In the genomic region with DNA sequence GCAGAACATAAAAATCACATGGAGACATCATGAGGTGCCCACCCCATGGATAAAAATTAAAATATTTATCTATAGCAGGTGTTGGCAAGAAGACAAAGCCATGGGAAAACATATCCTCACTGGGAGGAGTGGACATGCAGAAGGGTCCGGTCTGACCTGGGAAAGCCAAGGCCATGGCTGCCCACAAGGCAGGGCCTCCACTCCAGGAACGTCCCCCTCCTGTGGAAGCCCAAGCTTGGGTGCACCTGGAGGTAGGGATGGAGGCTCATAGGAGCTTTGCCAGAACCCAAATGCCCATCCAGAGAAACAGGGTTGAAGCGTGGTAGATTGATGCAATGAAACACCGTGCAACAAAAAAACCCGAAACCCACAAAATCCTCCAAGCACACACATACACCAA, we compare ENCODE assay signal across 27 cellular contexts.
DNase-seq lines count a peak whose midpoint lies in the region; ATAC-seq and TF ChIP-seq lines count a peak whose summit lies in the region.
"Had no signal": no experiment of that assay in that cellular context is flagged by ENCODE, and none has a peak within 500 bp of the region (broad histone marks: within the 10 kb centered on the region; RNA-seq: fewer than 3 reads in every experiment).

No MANE protein-coding gene starts in this region.

- H3K27me3 Mint-ChIP-seq in CD14-positive monocyte (ENCODE audit: low read depth in 3 of 3) (peaks cover 6 to 35% (median 20%) of the 10 kb centered on the region in 3 donors), endodermal cell (ENCODE audit: insufficient read depth) (no peaks in the 10 kb centered on the region)

- TF ChIP-seq CTCF in CD14-positive monocyte (IDR thresholded peaks at IDR 0.05) (no peak), Loucy (conservative IDR thresholded peaks at IDR 0.05; ENCODE audit: low read length) (no peak), endodermal cell (conservative IDR thresholded peaks at IDR 0.05) (no peak), PC-3 (conservative IDR thresholded peaks at IDR 0.05; ENCODE audit: low read depth, low read length) (no peak)

- H3K27me3 ChIP-seq in Loucy (ENCODE audit: insufficient read depth, low read length, poor library complexity, severe bottlenecking) (no peaks in the 10 kb centered on the region), endodermal cell (ENCODE audit: control insufficient read depth, insufficient read depth, low read length, poor library complexity, severe bottlenecking) (no peaks in the 10 kb centered on the region), PC-3 (ENCODE audit: low read length) (no peaks in the 10 kb centered on the region)
- H3K27me3 ChIP-seq: body of pancreas, right atrium auricular region, thyroid gland had no signal

- no TSS peak for BruUV-seq in PC-3 (replicated peaks; lab: Mats Ljungman, UMichigan)

- H2AFZ ChIP-seq in Loucy (ENCODE audit: low read length) (no peak overlapping the region), PC-3 (ENCODE audit: low read length) (no peak overlapping the region)

- H3K9me2 ChIP-seq in Loucy (replicated peaks; ENCODE audit: low read depth, low read length) (no peaks in the 10 kb centered on the region), PC-3 (replicated peaks; ENCODE audit: low read length) (no peaks in the 10 kb centered on the region)

- H3K9me3 ChIP-seq in Loucy (ENCODE audit: insufficient read depth, low read depth, low read length), result no peaks in the 10 kb centered on the region
- no peaks in the 10 kb centered on the region for H3K9me3 ChIP-seq in endodermal cell (ENCODE audit: control insufficient read depth, low read length)
- no peaks in the 10 kb centered on the region for H3K9me3 ChIP-seq in PC-3 (ENCODE audit: low read length)
- H3K9me3 ChIP-seq: adrenal gland, body of pancreas, left lung, thyroid gland had no signal

- no peak overlapping the region for H3K27ac ChIP-seq in endodermal cell (ENCODE audit: low read depth, low read length)
- no peak overlapping the region for H3K27ac ChIP-seq in PC-3 (ENCODE audit: low read length)
- H3K27ac ChIP-seq: adrenal gland, body of pancreas, C4-2B, left lung, right atrium auricular region, stomach, thyroid gland, VCaP had no signal

- ATAC-seq in sciatic nerve (no peak), PC-3 (no peak), HG03571 (IDR thresholded peaks at IDR 0.05; ENCODE audit: unreplicated experiment) (no peak)
- ATAC-seq: body of pancreas, left lung had no signal

- no peaks in the 10 kb centered on the region for H3K36me3 Mint-ChIP-seq in CD14-positive monocyte
- no peaks in the 10 kb centered on the region for H3K36me3 Mint-ChIP-seq in endodermal cell (ENCODE audit: low read depth)

- no peaks in the 10 kb centered on the region for H3F3A ChIP-seq in Loucy (ENCODE audit: low read depth)
- H3F3A ChIP-seq in PC-3 (ENCODE audit: low read length, unreplicated experiment), result no peaks in the 10 kb centered on the region

- CTCF ChIA-PET in PC-3 (lab: Charles Lee), result no interaction called here

- H3K4me1 Mint-ChIP-seq in CD14-positive monocyte (peaks cover 9% of the 10 kb centered on the region), endodermal cell (no peaks in the 10 kb centered on the region)

- H3K4me3 Mint-ChIP-seq in CD14-positive monocyte (no peak overlapping the region), endodermal cell (no peak overlapping the region)
- H3K4me3 Mint-ChIP-seq: activated T-cell treated with anti-CD3 and anti-CD28 coated beads, Interleukin-2, amount 50 U/mL, for 24 hours had no signal

- H3K4me3 ChIP-seq in Loucy (ENCODE audit: low read length, poor library complexity, severe bottlenecking) (peak overlapping the region; percentile 68), endodermal cell (ENCODE audit: low read length) (no peak overlapping the region), PC-3 (ENCODE audit: low read length) (no peak overlapping the region)
- H3K4me3 ChIP-seq: adrenal gland, body of pancreas, left lung, right atrium auricular region, spleen, stomach, thyroid gland had no signal

- WGBS in endodermal cell (ENCODE audit: insufficient coverage in 1 of 2, insufficient read length in 1 of 2), 2 experiments, result 92% methylated on average over 5 of the region's 5 CpGs; no CpG with 5 or more reads in 1 of the 2 experiments

- POLR2A ChIA-PET in PC-3 (lab: Charles Lee; ENCODE audit: unreplicated experiment), result no interaction called here

- no peaks in the 10 kb centered on the region for H4K20me1 ChIP-seq in Loucy (ENCODE audit: insufficient read depth, low read length, poor library complexity, severe bottlenecking)
- H4K20me1 ChIP-seq in PC-3 (ENCODE audit: low read length), result no peaks in the 10 kb centered on the region

- peaks cover 33% of the 10 kb centered on the region for H3K4me1 ChIP-seq in Loucy (ENCODE audit: insufficient read depth, low read length, poor library complexity, severe bottlenecking)
- no peaks in the 10 kb centered on the region for H3K4me1 ChIP-seq in endodermal cell (ENCODE audit: control insufficient read depth, insufficient read depth, low read length)
- no peaks in the 10 kb centered on the region for H3K4me1 ChIP-seq in PC-3 (ENCODE audit: insufficient read depth, low read length)
- H3K4me1 ChIP-seq: adrenal gland, body of pancreas, left lung, stomach, thyroid gland had no signal

- H3K9ac ChIP-seq in Loucy (ENCODE audit: low read depth, low read length, poor library complexity, severe bottlenecking) (peak overlapping the region; percentile 68), endodermal cell (ENCODE audit: extremely low read depth, low read length, poor library complexity, severe bottlenecking) (no peak overlapping the region), PC-3 (ENCODE audit: low read length) (no peak overlapping the region)

- H3K79me2 ChIP-seq in Loucy (ENCODE audit: insufficient read depth, low read length) (no peaks in the 10 kb centered on the region), PC-3 (ENCODE audit: low read length) (no peaks in the 10 kb centered on the region)

- peaks cover 0 to 16% (median 4%) of the 10 kb centered on the region in 7 donors for H3K9me3 Mint-ChIP-seq in CD14-positive monocyte
- peaks cover 13% of the 10 kb centered on the region for H3K9me3 Mint-ChIP-seq in endodermal cell
- H3K9me3 Mint-ChIP-seq: activated T-cell treated with anti-CD3 and anti-CD28 coated beads, Interleukin-2, amount 50 U/mL, for 24 hours had no signal

- H3K36me3 ChIP-seq in Loucy (ENCODE audit: insufficient read depth, low read length), result no peaks in the 10 kb centered on the region
- H3K36me3 ChIP-seq in endodermal cell (ENCODE audit: control insufficient read depth, insufficient read depth, low read length), result no peaks in the 10 kb centered on the region
- no peaks in the 10 kb centered on the region for H3K36me3 ChIP-seq in PC-3 (ENCODE audit: low read depth, low read length)
- H3K36me3 ChIP-seq: adrenal gland, left lung, right atrium auricular region, spleen, stomach, thyroid gland had no signal

- intact Hi-C loops in CD14-positive monocyte (cut with micrococcal nuclease) (no loop called here), sciatic nerve (cut with DNase I) (no loop called here), PC-3 (cut with micrococcal nuclease) (no loop called here)

- peak overlapping the region; percentile 75 for H3K4me2 ChIP-seq in Loucy (ENCODE audit: low read depth, low read length, poor library complexity, severe bottlenecking)
- H3K4me2 ChIP-seq in PC-3 (ENCODE audit: low read length), result no peak overlapping the region

- H3K27ac Mint-ChIP-seq in CD14-positive monocyte (no peak overlapping the region), endodermal cell (no peak overlapping the region)
- H3K27ac Mint-ChIP-seq: activated T-cell treated with anti-CD3 and anti-CD28 coated beads, Interleukin-2, amount 50 U/mL, for 24 hours had no signal

- peak; percentile 27 for DNase-seq in CD14-positive monocyte (ENCODE audit: low spot score)
- DNase-seq in endodermal cell, result peak; percentile 12
- DNase-seq in sciatic nerve (ENCODE audit: low spot score), result peak; percentile 22
- no peak for DNase-seq in cerebellum (ENCODE audit: low spot score)
- DNase-seq in PC-3, result no peak
- DNase-seq: activated CD4-positive, alpha-beta T cell treated with anti-CD3 and anti-CD28 coated beads for 4 hours; activated T-cell treated with anti-CD3 and anti-CD28 coated beads, Interleukin-2, amount 50 U/mL, for 24 hours; DMS79 treated with DMSO at 0.1 percent for 48 hours; GDM1; mesendoderm; NCI-H2107; NCI-H345; NCI-H69; stimulated activated CD8-positive, alpha-beta memory T cell treated with anti-CD3 and anti-CD28 coated beads, Interleukin-4, amount 100 ng/mL, for 48 hours; stomach; SW 1271; T1000; thyroid gland had no signal

Comparison
In these comparisons a context has a peak if more than half of its experiments do, and no peak if none do; other contexts are left out.
1. DNase-seq: peak in CD14-positive monocyte (single experiment), endodermal cell (single experiment) and sciatic nerve (single experiment); none in cerebellum (single experiment) and PC-3 (single experiment).